Comparison of ENCODE assay signal across 1 cellular context in the genomic region with DNA sequence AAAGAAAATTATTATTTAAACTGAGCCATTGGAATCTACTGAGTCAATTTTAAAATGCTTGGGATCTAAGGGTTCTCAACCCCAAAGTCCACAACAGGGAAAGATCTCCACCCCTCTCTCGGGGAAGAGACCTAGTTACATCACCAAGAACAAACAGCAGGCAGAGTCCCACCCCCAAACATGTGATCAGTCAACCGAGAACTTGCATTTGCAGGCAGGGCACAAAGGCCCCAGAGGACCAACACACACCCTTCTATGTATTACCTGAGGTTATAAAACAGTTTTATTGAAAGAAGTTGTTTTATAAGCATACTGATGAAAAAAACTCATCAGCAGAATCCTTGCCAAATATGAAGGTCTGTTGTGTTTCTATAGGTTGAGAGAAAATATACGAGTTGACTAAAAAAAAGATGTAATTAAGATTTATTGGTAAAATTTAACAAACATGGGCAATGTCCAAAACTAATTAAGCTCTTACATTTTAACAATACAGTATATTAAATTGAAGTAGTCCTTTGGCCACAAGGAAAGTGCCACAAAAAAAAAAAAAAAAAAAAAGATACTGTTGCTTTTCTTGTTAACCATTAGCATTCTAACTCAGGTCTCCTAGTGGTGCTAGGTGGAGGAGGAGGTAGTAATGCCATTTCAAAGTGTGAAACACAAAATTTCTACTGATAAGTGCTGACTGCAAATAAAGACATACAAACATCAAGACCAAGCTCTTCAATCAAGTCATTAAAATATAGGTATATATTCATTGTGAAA.
TF ChIP-seq lines count a peak whose summit lies in the region.

No MANE protein-coding gene starts in this region.

TF ChIP-seq in SK-N-SH treated with all-trans-retinoic acid at 6 μM for 48 hours, 23 proteins besides CTCF, POLR2A, EP300 and RAD21 (continued from another document):
- TF ChIP-seq CREB5 (CRISPR knock-in tag; IDR thresholded peaks at IDR 0.05; ENCODE audit: low read depth) = no peak
- no peak for TF ChIP-seq ISL1 (CRISPR knock-in tag; IDR thresholded peaks at IDR 0.05)
- no peak for TF ChIP-seq TCF4 (CRISPR knock-in tag; IDR thresholded peaks at IDR 0.05; ENCODE audit: borderline replicate concordance)
TF ChIP-seq in SK-N-SH treated with all-trans-retinoic acid at 6 μM for 48 hours: peak in this region for 0.
